Comparison of ENCODE assay signal across 8 cellular contexts in genomic region chr1:153968400-153968799, GRCh38. TPM values are rescaled to one million over a fixed set of nuclear protein-coding genes. Genes with fewer than 3 reads are reported as not detected.
A peak's percentile ranks its signal among the peaks of the same experiment; 100 is the strongest.
DNase-seq lines count a peak whose midpoint lies in the region; ATAC-seq lines count a peak whose summit lies in the region.

No MANE protein-coding gene starts in this region.

- H3K9me3 ChIP-seq in stomach smooth muscle (ENCODE audit: control insufficient read depth in 2 of 2, low read length in 2 of 2), result no peaks in the 10 kb centered on the region

- CTCF ChIA-PET in activated CD4-positive, alpha-beta memory T cell treated with anti-CD3 and anti-CD28 coated beads, Interleukin-2, amount 10 ng/mL, durations not matched to agents 7 days and 5 days (lab: Charles Lee), result interaction anchor here (0.8 to 3.3 kb wide), 7 partner anchors 9 to 171 kb away, joined by 3 to 48 read pairs (median 9); partner anchors contain the start of genes DENND4B, GATAD2B, JTB and RAB13

- peaks cover 0 to 3% of the 10 kb centered on the region in 2 donors for H3K36me3 ChIP-seq in stomach smooth muscle (ENCODE audit: control insufficient read depth in 2 of 2, insufficient read depth in 2 of 2, low read length in 2 of 2)

- ATAC-seq in GM18502 (IDR thresholded peaks at IDR 0.05; ENCODE audit: poor library complexity, unreplicated experiment), result no peak

- peaks cover 16% of the 10 kb centered on the region for H3K36me3 Mint-ChIP-seq in T-helper 1 cell treated with Interleukin-12 subunit alpha and Interleukin-12 subunit beta and Interleukin-4 antibody, amounts not matched to agents 30 μg/mL and 1 μg/mL, for 36 hours (ENCODE audit: low read depth)
- H3K36me3 Mint-ChIP-seq in activated CD4-positive, alpha-beta memory T cell treated with anti-CD3 and anti-CD28 coated beads, Interleukin-2, amount 10 ng/mL, durations not matched to agents 7 days and 5 days (ENCODE audit: low read depth), result peaks cover 24% of the 10 kb centered on the region
- H3K36me3 Mint-ChIP-seq in immature natural killer cell, result peaks cover 0 to 7% (median 0%) of the 10 kb centered on the region in 3 donors

- H3K27ac Mint-ChIP-seq in T-helper 1 cell treated with Interleukin-12 subunit alpha and Interleukin-12 subunit beta and Interleukin-4 antibody, amounts not matched to agents 30 μg/mL and 1 μg/mL, for 36 hours, result no peak overlapping the region
- no peak overlapping the region for H3K27ac Mint-ChIP-seq in activated CD4-positive, alpha-beta memory T cell treated with anti-CD3 and anti-CD28 coated beads, Interleukin-2, amount 10 ng/mL, durations not matched to agents 7 days and 5 days
- H3K27ac Mint-ChIP-seq in immature natural killer cell, result peak overlapping the region; percentile 89 to 99 (median 97)

- H3K9ac ChIP-seq in stomach smooth muscle (ENCODE audit: low read length in 2 of 2), result peak overlapping the region in 1 of 2 donors; percentile 73

- H3K4me1 ChIP-seq in stomach smooth muscle (ENCODE audit: control insufficient read depth, insufficient read depth, low read length), result peaks cover 18% of the 10 kb centered on the region

- no peaks in the 10 kb centered on the region for H3K27me3 ChIP-seq in stomach smooth muscle (ENCODE audit: control insufficient read depth in 1 of 2, insufficient read depth in 2 of 2, low read length in 2 of 2)

- peaks cover 46% of the 10 kb centered on the region for H3K4me1 Mint-ChIP-seq in T-helper 1 cell treated with Interleukin-12 subunit alpha and Interleukin-12 subunit beta and Interleukin-4 antibody, amounts not matched to agents 30 μg/mL and 1 μg/mL, for 36 hours (ENCODE audit: low read depth)
- H3K4me1 Mint-ChIP-seq in activated CD4-positive, alpha-beta memory T cell treated with anti-CD3 and anti-CD28 coated beads, Interleukin-2, amount 10 ng/mL, durations not matched to agents 7 days and 5 days, result peaks cover 68% of the 10 kb centered on the region
- H3K4me1 Mint-ChIP-seq in immature natural killer cell, result peaks cover 48 to 53% of the 10 kb centered on the region in 2 donors

- POLR2A ChIA-PET in activated CD4-positive, alpha-beta memory T cell treated with anti-CD3 and anti-CD28 coated beads, Interleukin-2, amount 10 ng/mL, durations not matched to agents 7 days and 5 days (lab: Charles Lee), result interaction anchor here (1.4 to 4.7 kb wide), 7 partner anchors 8 to 297 kb away, joined by 5 to 118 read pairs (median 51); partner anchors contain the start of genes CRTC2, DENND4B, GATAD2B and ILF2

- H3K27me3 Mint-ChIP-seq in T-helper 1 cell treated with Interleukin-12 subunit alpha and Interleukin-12 subunit beta and Interleukin-4 antibody, amounts not matched to agents 30 μg/mL and 1 μg/mL, for 36 hours (ENCODE audit: low read depth), result no peaks in the 10 kb centered on the region
- no peaks in the 10 kb centered on the region for H3K27me3 Mint-ChIP-seq in activated CD4-positive, alpha-beta memory T cell treated with anti-CD3 and anti-CD28 coated beads, Interleukin-2, amount 10 ng/mL, durations not matched to agents 7 days and 5 days
- peaks cover 0 to 3% (median 2%) of the 10 kb centered on the region in 3 donors for H3K27me3 Mint-ChIP-seq in immature natural killer cell (ENCODE audit: low read depth in 3 of 3)

- no peaks in the 10 kb centered on the region for H3K9me3 Mint-ChIP-seq in T-helper 1 cell treated with Interleukin-12 subunit alpha and Interleukin-12 subunit beta and Interleukin-4 antibody, amounts not matched to agents 30 μg/mL and 1 μg/mL, for 36 hours
- no peaks in the 10 kb centered on the region for H3K9me3 Mint-ChIP-seq in activated CD4-positive, alpha-beta memory T cell treated with anti-CD3 and anti-CD28 coated beads, Interleukin-2, amount 10 ng/mL, durations not matched to agents 7 days and 5 days
- no peaks in the 10 kb centered on the region for H3K9me3 Mint-ChIP-seq in immature natural killer cell

- peak overlapping the region; percentile 87 for H3K4me3 Mint-ChIP-seq in T-helper 1 cell treated with Interleukin-12 subunit alpha and Interleukin-12 subunit beta and Interleukin-4 antibody, amounts not matched to agents 30 μg/mL and 1 μg/mL, for 36 hours
- H3K4me3 Mint-ChIP-seq in activated CD4-positive, alpha-beta memory T cell treated with anti-CD3 and anti-CD28 coated beads, Interleukin-2, amount 10 ng/mL, durations not matched to agents 7 days and 5 days, result peak overlapping the region; percentile 80
- H3K4me3 Mint-ChIP-seq in immature natural killer cell, result peak overlapping the region; percentile 91 to 98 (median 97)

- DNase-seq in T-helper 1 cell (no peak), immature natural killer cell (no peak), AG20443 (ENCODE audit: low spot score) (no peak), amniotic stem cell (lab: John Stamatoyannopoulos, UW) (no peak)
- DNase-seq in activated CD4-positive, alpha-beta memory T cell treated with anti-CD3 and anti-CD28 coated beads, Interleukin-2, amount 10 ng/mL, durations not matched to agents 7 days and 5 days, result no peak

- H3K4me3 ChIP-seq in stomach smooth muscle (ENCODE audit: low read length in 2 of 2), result peak overlapping the region; percentile 83 to 94

- H3K27ac ChIP-seq in stomach smooth muscle (ENCODE audit: low read length), result peak overlapping the region; percentile 86

RNA-seq across cellular contexts. Expression of gene CREB3L4, which starts 0.7 kb away (rescaled TPM):
- 1 to 10 TPM; 7.0 to 8.4 TPM for total RNA-seq in activated CD4-positive, alpha-beta memory T cell treated with anti-CD3 and anti-CD28 coated beads, Interleukin-2, amount 10 ng/mL, durations not matched to agents 7 days and 5 days
- polyA plus RNA-seq in immature natural killer cell, result 10 to 100 TPM; 10.0 to 17.6 (median 15.2) TPM

RNA-seq across cellular contexts. Expression of gene SLC39A1, which starts 5.1 kb away (rescaled TPM):
- total RNA-seq in activated CD4-positive, alpha-beta memory T cell treated with anti-CD3 and anti-CD28 coated beads, Interleukin-2, amount 10 ng/mL, durations not matched to agents 7 days and 5 days, result 10 to 100 TPM; 42.5 to 42.6 TPM
- 10 to 100 TPM; 52.3 to 84.8 (median 54.6) TPM for polyA plus RNA-seq in immature natural killer cell

RNA-seq across cellular contexts. Expression of gene JTB, which starts 9.1 kb away (rescaled TPM):
- total RNA-seq in activated CD4-positive, alpha-beta memory T cell treated with anti-CD3 and anti-CD28 coated beads, Interleukin-2, amount 10 ng/mL, durations not matched to agents 7 days and 5 days, result 100 to 1,000 TPM; 120 to 127 TPM
- polyA plus RNA-seq in immature natural killer cell, result 100 to 1,000 TPM; 365 to 460 (median 440) TPM

RNA-seq across cellular contexts. Expression of gene CRTC2, which starts 10.0 kb away (rescaled TPM):
- 100 to 1,000 TPM; 107 TPM for total RNA-seq in activated CD4-positive, alpha-beta memory T cell treated with anti-CD3 and anti-CD28 coated beads, Interleukin-2, amount 10 ng/mL, durations not matched to agents 7 days and 5 days
- 10 to 100 TPM; 13.0 to 31.2 (median 19.3) TPM for polyA plus RNA-seq in immature natural killer cell

RNA-seq across cellular contexts. Expression of gene RAB13, which starts 17.7 kb away (rescaled TPM):
- total RNA-seq in activated CD4-positive, alpha-beta memory T cell treated with anti-CD3 and anti-CD28 coated beads, Interleukin-2, amount 10 ng/mL, durations not matched to agents 7 days and 5 days, result under 1 TPM; 0.40 to 0.43 TPM
- not detected for polyA plus RNA-seq in immature natural killer cell

Comparison
In these comparisons a context has a peak if more than half of its experiments do, and no peak if none do; other contexts are left out.
1. H3K27ac Mint-ChIP-seq: peak in immature natural killer cell (6 of 6); none in T-helper 1 cell treated with Interleukin-12 subunit alpha and Interleukin-12 subunit beta and Interleukin-4 antibody, amounts not matched to agents 30 μg/mL and 1 μg/mL, for 36 hours (single experiment) and activated CD4-positive, alpha-beta memory T cell treated with anti-CD3 and anti-CD28 coated beads, Interleukin-2, amount 10 ng/mL, durations not matched to agents 7 days and 5 days (single experiment).
2. Peak in every context shown above with its lines, with median percentiles within 50 percentile points of each other: H3K4me3 Mint-ChIP-seq.